17 cellular contexts compared by ENCODE assay signal in genomic region chr6:40720375-40720748, GRCh38.
DNase-seq lines count a peak whose midpoint lies in the region; ATAC-seq and TF ChIP-seq lines count a peak whose summit lies in the region.
"Had no signal": no experiment of that assay in that cellular context is flagged by ENCODE, and none has a peak within 500 bp of the region (broad histone marks: within the 10 kb centered on the region; RNA-seq: fewer than 3 reads in every experiment).

No MANE protein-coding gene starts in this region.

- H3K27ac ChIP-seq in fibroblast of lung (ENCODE audit: insufficient read depth, low read length), result no peak overlapping the region
- H3K27ac ChIP-seq: cardiac muscle cell, foreskin keratinocyte had no signal

- no peak for TF ChIP-seq CTCF in HFFc6 (IDR thresholded peaks at IDR 0.05)
- TF ChIP-seq CTCF in fibroblast of lung (conservative IDR thresholded peaks at IDR 0.05 in 1 of 2, IDR thresholded peaks at IDR 0.05 in 1 of 2; ENCODE audit: low read depth in 1 of 2, low read length in 2 of 2), result no peak

- no peaks in the 10 kb centered on the region for H3K79me2 ChIP-seq in fibroblast of lung (ENCODE audit: control insufficient read depth, insufficient read depth, low read length)

- H3K9me3 ChIP-seq in T-helper 17 cell (ENCODE audit: control insufficient read depth, low read length, poor library complexity, severe bottlenecking) (no peaks in the 10 kb centered on the region), fibroblast of lung (ENCODE audit: control insufficient read depth, insufficient read depth, low read depth, low read length) (no peaks in the 10 kb centered on the region)

- no peak overlapping the region for H3K4me2 ChIP-seq in fibroblast of lung (ENCODE audit: extremely low read depth, insufficient read depth, low read length)

- no peak for DNase-seq in HFFc6
- no peak for DNase-seq in T-helper 17 cell
- no peak for DNase-seq in fibroblast of lung (ENCODE audit: low read depth in 2 of 2)
- no peak for DNase-seq in stimulated activated naive B cell treated with anti-CD40 and anti-IgM and Interleukin-4, amounts not matched to agents 10 μg/mL and 1 μg/mL and 100 μg/mL, for 72 hours
- DNase-seq in mesenteric fat pad (ENCODE audit: low spot score), result no peak
- no peak for DNase-seq in NCI-H510A treated with DMSO at 0.1 percent for 48 hours (lab: John Stamatoyannopoulos, UW)
- DNase-seq: activated CD4-positive, CD25-positive, alpha-beta regulatory T cell; CD4-positive, alpha-beta T cell; effector memory CD8-positive, alpha-beta T cell; foreskin keratinocyte; Kasumi-1; NCI-H1436; NCI-H446 treated with DMSO at 0.1 percent for 48 hours; stimulated activated CD4-positive, alpha-beta T cell treated with anti-CD3 and anti-CD28 coated beads, Interleukin-4, amount 100 ng/mL, for 24 hours had no signal

- ATAC-seq in T-helper 17 cell (no peak), GM19395 (IDR thresholded peaks at IDR 0.05; ENCODE audit: unreplicated experiment) (no peak)
- peak; percentile 28 to 41 for ATAC-seq in stimulated activated naive B cell treated with anti-CD40 and anti-IgM and Interleukin-4, amounts not matched to agents 10 μg/mL and 1 μg/mL and 100 μg/mL, for 72 hours (replicated peaks)
- ATAC-seq: effector memory CD8-positive, alpha-beta T cell; foreskin keratinocyte had no signal

- H3K9ac ChIP-seq in fibroblast of lung (ENCODE audit: insufficient read depth, low read length), result no peak overlapping the region

- H3K4me1 Mint-ChIP-seq in HFFc6 (ENCODE audit: low read depth) (peaks cover 48% of the 10 kb centered on the region), T-helper 17 cell (peaks cover 15% of the 10 kb centered on the region)
- H3K4me1 Mint-ChIP-seq in stimulated activated naive B cell treated with anti-CD40 and anti-IgM and Interleukin-4, amounts not matched to agents 10 μg/mL and 1 μg/mL and 100 μg/mL, for 72 hours, result peaks cover 31 to 44% of the 10 kb centered on the region in 2 donors

- peaks cover 4% of the 10 kb centered on the region for H3K4me1 ChIP-seq in fibroblast of lung (ENCODE audit: control insufficient read depth, extremely low read depth, insufficient read depth, low read length)
- H3K4me1 ChIP-seq: foreskin keratinocyte had no signal

- H3K27me3 ChIP-seq in fibroblast of lung (ENCODE audit: control insufficient read depth, insufficient read depth, low read length), result no peaks in the 10 kb centered on the region
- H3K27me3 ChIP-seq: cardiac muscle cell, foreskin keratinocyte had no signal

- H3K27ac Mint-ChIP-seq in HFFc6, result peak overlapping the region; percentile 78
- no peak overlapping the region for H3K27ac Mint-ChIP-seq in T-helper 17 cell
- no peak overlapping the region for H3K27ac Mint-ChIP-seq in stimulated activated naive B cell treated with anti-CD40 and anti-IgM and Interleukin-4, amounts not matched to agents 10 μg/mL and 1 μg/mL and 100 μg/mL, for 72 hours
- H3K27ac Mint-ChIP-seq: CD4-positive, alpha-beta T cell had no signal

- no peaks in the 10 kb centered on the region for H3K36me3 ChIP-seq in fibroblast of lung (ENCODE audit: control insufficient read depth, insufficient read depth, low read length)
- H3K36me3 ChIP-seq: cardiac muscle cell had no signal

- no peaks in the 10 kb centered on the region for H3K9me3 Mint-ChIP-seq in HFFc6
- H3K9me3 Mint-ChIP-seq in stimulated activated naive B cell treated with anti-CD40 and anti-IgM and Interleukin-4, amounts not matched to agents 10 μg/mL and 1 μg/mL and 100 μg/mL, for 72 hours, result no peaks in the 10 kb centered on the region
- H3K9me3 Mint-ChIP-seq: CD4-positive, alpha-beta T cell; effector memory CD8-positive, alpha-beta T cell had no signal

- H3K36me3 Mint-ChIP-seq in HFFc6 (ENCODE audit: low read depth), result no peaks in the 10 kb centered on the region
- no peaks in the 10 kb centered on the region for H3K36me3 Mint-ChIP-seq in T-helper 17 cell (ENCODE audit: low read depth)
- no peaks in the 10 kb centered on the region for H3K36me3 Mint-ChIP-seq in stimulated activated naive B cell treated with anti-CD40 and anti-IgM and Interleukin-4, amounts not matched to agents 10 μg/mL and 1 μg/mL and 100 μg/mL, for 72 hours

- no peaks in the 10 kb centered on the region for H4K20me1 ChIP-seq in fibroblast of lung (ENCODE audit: control insufficient read depth, extremely low read depth, insufficient read depth, low read length)

- no peak overlapping the region for H3K4me3 ChIP-seq in fibroblast of lung (replicated peaks in 1 of 4; ENCODE audit: control extremely low read depth in 1 of 4, insufficient read depth in 1 of 4, low read depth in 3 of 4, low read length in 4 of 4)
- H3K4me3 ChIP-seq: cardiac muscle cell, lung had no signal

- H3K4me3 Mint-ChIP-seq in HFFc6 (no peak overlapping the region; the same call in 1 of the 2 replicates), T-helper 17 cell (peak overlapping the region; percentile 47)
- peak overlapping the region; percentile 8 to 57 for H3K4me3 Mint-ChIP-seq in stimulated activated naive B cell treated with anti-CD40 and anti-IgM and Interleukin-4, amounts not matched to agents 10 μg/mL and 1 μg/mL and 100 μg/mL, for 72 hours
- H3K4me3 Mint-ChIP-seq: CD4-positive, alpha-beta T cell had no signal

- H3K27me3 Mint-ChIP-seq in HFFc6 (ENCODE audit: insufficient read depth) (peaks cover 5% of the 10 kb centered on the region), T-helper 17 cell (peaks cover 18% of the 10 kb centered on the region)
- peaks cover 0 to 5% of the 10 kb centered on the region in 2 donors for H3K27me3 Mint-ChIP-seq in stimulated activated naive B cell treated with anti-CD40 and anti-IgM and Interleukin-4, amounts not matched to agents 10 μg/mL and 1 μg/mL and 100 μg/mL, for 72 hours
- H3K27me3 Mint-ChIP-seq: CD4-positive, alpha-beta T cell had no signal

- peak overlapping the region; percentile 90 for H2AFZ ChIP-seq in fibroblast of lung (ENCODE audit: low read length)

Comparison
In these comparisons a context has a peak if more than half of its experiments do, and no peak if none do; other contexts are left out.
1. ATAC-seq: peak in stimulated activated naive B cell treated with anti-CD40 and anti-IgM and Interleukin-4, amounts not matched to agents 10 μg/mL and 1 μg/mL and 100 μg/mL, for 72 hours (2 of 2); none in T-helper 17 cell (single experiment) and GM19395 (single experiment).